In the genomic region with DNA sequence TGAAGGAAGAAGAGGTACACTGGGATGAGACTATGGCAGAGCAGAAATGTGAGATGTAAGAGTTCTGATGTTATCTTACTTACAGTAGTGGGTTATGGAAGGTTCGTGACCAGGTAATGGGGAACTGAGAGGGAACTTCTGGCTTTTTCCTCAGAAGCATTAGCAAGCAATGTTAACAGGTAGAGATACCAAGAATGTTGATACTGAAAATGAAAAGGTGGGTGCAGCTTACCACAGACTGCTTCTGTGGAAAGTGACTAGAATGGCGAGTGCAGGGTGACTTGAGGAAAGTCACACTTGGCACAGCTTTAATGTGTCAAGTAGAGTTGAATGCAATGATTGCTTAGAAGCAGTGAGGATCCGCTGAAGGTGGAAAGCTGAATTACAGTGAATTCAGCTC, we compare ENCODE assay signal across 11 cellular contexts.
DNase-seq lines count a peak whose midpoint lies in the region; ATAC-seq, FAIRE-seq and TF ChIP-seq lines count a peak whose summit lies in the region.
"Had no signal": no experiment of that assay in that cellular context is flagged by ENCODE, and none has a peak within 500 bp of the region (broad histone marks: within the 10 kb centered on the region; RNA-seq: fewer than 3 reads in every experiment).

No MANE protein-coding gene starts in this region.

- no peak for FAIRE-seq in GM19239 (lab: Jason Lieb, UNC)

- intact Hi-C loops in psoas muscle (cut with DNase I) = no loop called here

- H3K9me3 ChIP-seq in SJCRH30 (replicated peaks) (no peaks in the 10 kb centered on the region), psoas muscle (no peaks in the 10 kb centered on the region)

- H3K4me3 ChIP-seq in SJCRH30 (no peak overlapping the region), psoas muscle (no peak overlapping the region)

- H3K4me1 ChIP-seq in SJCRH30 = no peaks in the 10 kb centered on the region
- H3K4me1 ChIP-seq in psoas muscle = no peaks in the 10 kb centered on the region

- no peak overlapping the region for H3K27ac ChIP-seq in SJCRH30
- no peak overlapping the region for H3K27ac ChIP-seq in psoas muscle

- TF ChIP-seq CTCF in psoas muscle (IDR thresholded peaks at IDR 0.05) = no peak

- DNase-seq in GM19239 (ENCODE audit: insufficient read length, low spot score) = peak; percentile 4
- no peak for DNase-seq in SJCRH30
- no peak for DNase-seq in OCI-M1 (lab: John Stamatoyannopoulos, UW)
- no peak for DNase-seq in activated CD8-positive, alpha-beta memory T cell treated with anti-CD3 and anti-CD28 coated beads, Interleukin-2, amount 50 U/mL, for 4 hours
- no peak for DNase-seq in psoas muscle
- DNase-seq: activated CD4-positive, CD25-positive, alpha-beta regulatory T cell treated with anti-CD3 and anti-CD28 coated beads, Interleukin-2, amount 50 U/mL, for 72 hours; amygdala; NCI-H2029 treated with DMSO at 0.1 percent for 48 hours had no signal

- H3K36me3 ChIP-seq in SJCRH30 = no peaks in the 10 kb centered on the region
- H3K36me3 ChIP-seq in psoas muscle (ENCODE audit: insufficient read depth in 1 of 2, low read depth in 1 of 2) = no peaks in the 10 kb centered on the region

- ATAC-seq in GM18498 (IDR thresholded peaks at IDR 0.05; ENCODE audit: unreplicated experiment) (peak; percentile 97), HG02623 (IDR thresholded peaks at IDR 0.05; ENCODE audit: unreplicated experiment) (peak; percentile 92), HG03442 (IDR thresholded peaks at IDR 0.05; ENCODE audit: unreplicated experiment) (peak; percentile 91), psoas muscle (no peak)

- 80 to 81% (median 81%) methylated on average over 3 of the region's 3 CpGs for WGBS in psoas muscle, 3 donors

- H3K27me3 ChIP-seq in SJCRH30 = no peaks in the 10 kb centered on the region
- no peaks in the 10 kb centered on the region for H3K27me3 ChIP-seq in psoas muscle (ENCODE audit: insufficient read depth in 3 of 3, low read length in 2 of 3)

Comparison
In these comparisons a context has a peak if more than half of its experiments do, and no peak if none do; other contexts are left out.
1. ATAC-seq: peak in GM18498 (single experiment), HG02623 (single experiment) and HG03442 (single experiment); none in psoas muscle (0 of 4).